ENCODE assay signal across 9 cellular contexts in genomic region chr15:78830514-78831228, GRCh38. TPM values are rescaled to one million over a fixed set of nuclear protein-coding genes. Genes with fewer than 3 reads are reported as not detected.
DNase-seq lines count a peak whose midpoint lies in the region; ATAC-seq and TF ChIP-seq lines count a peak whose summit lies in the region.
"Had no signal": no experiment of that assay in that cellular context is flagged by ENCODE, and none has a peak within 500 bp of the region (broad histone marks: within the 10 kb centered on the region; RNA-seq: fewer than 3 reads in every experiment).

No MANE protein-coding gene starts in this region.

- no peak overlapping the region for H3K27ac ChIP-seq in Peyer's patch
- H3K27ac ChIP-seq in neuronal stem cell (replicated peaks; ENCODE audit: low read length): no peak overlapping the region

- H3K23ac ChIP-seq in neuronal stem cell (ENCODE audit: low read depth, low read length, poor library complexity): peak overlapping the region; percentile 97

- DNase-seq in GM06990 (ENCODE audit: extremely low read depth, insufficient read length): peak; percentile 30
- DNase-seq in Peyer's patch: no peak
- no peak for DNase-seq in neuronal stem cell (ENCODE audit: low spot score)
- no peak for DNase-seq in GF-D8 (lab: John Stamatoyannopoulos, UW)
- DNase-seq: activated effector memory CD4-positive, alpha-beta T cell treated with anti-CD3 and anti-CD28 coated beads, Interleukin-2, amount 50 U/mL, for 16 hours; islet precursor cell had no signal

- peaks cover 2% of the 10 kb centered on the region for H3K27me3 ChIP-seq in GM06990 (replicated peaks; ENCODE audit: control insufficient read depth, insufficient read depth, low read length)
- H3K27me3 ChIP-seq in Peyer's patch: no peaks in the 10 kb centered on the region
- no peaks in the 10 kb centered on the region for H3K27me3 ChIP-seq in neuronal stem cell (ENCODE audit: control insufficient read depth in 3 of 3, insufficient read depth in 3 of 3, low read depth in 1 of 3, low read length in 3 of 3)

- peak overlapping the region; percentile 85 for H4K91ac ChIP-seq in neuronal stem cell (ENCODE audit: low read depth, low read length, poor library complexity)

- H4K8ac ChIP-seq in neuronal stem cell (ENCODE audit: low read depth, low read length): no peak overlapping the region

- peak overlapping the region; percentile 37 for H3K4me3 Mint-ChIP-seq in dendritic cell treated with granulocyte-macrophage colony-stimulating factor and Interleukin-4, amounts not matched to agents 40 ng/mL and 50 ng/mL, for 4 days

- no CpG with 5 or more reads among the region's 52 CpGs for WGBS in neuronal stem cell (ENCODE audit: extremely low coverage in 2 of 2, insufficient read length in 2 of 2, insufficient replicate concordance in 1 of 2), 2 donors

- no peak overlapping the region for H2BK5ac ChIP-seq in neuronal stem cell (ENCODE audit: low read length)

- H3K27ac Mint-ChIP-seq in dendritic cell treated with granulocyte-macrophage colony-stimulating factor and Interleukin-4, amounts not matched to agents 40 ng/mL and 50 ng/mL, for 4 days: no peak overlapping the region

- H3K14ac ChIP-seq in neuronal stem cell (ENCODE audit: low read length): no peak overlapping the region

- H3K9me3 Mint-ChIP-seq in dendritic cell treated with granulocyte-macrophage colony-stimulating factor and Interleukin-4, amounts not matched to agents 40 ng/mL and 50 ng/mL, for 4 days: no peaks in the 10 kb centered on the region

- no peaks in the 10 kb centered on the region for H3K9me3 ChIP-seq in Peyer's patch
- peaks cover 0 to 1% of the 10 kb centered on the region in 2 donors for H3K9me3 ChIP-seq in neuronal stem cell (replicated peaks in 1 of 2; ENCODE audit: control insufficient read depth in 2 of 2, insufficient read depth in 1 of 2, low read depth in 1 of 2, low read length in 2 of 2)

- H3K4me1 ChIP-seq in Peyer's patch (no peaks in the 10 kb centered on the region), neuronal stem cell (ENCODE audit: control insufficient read depth in 2 of 2, insufficient read depth in 1 of 2, low read depth in 1 of 2, low read length in 2 of 2) (peaks cover 0 to 2% of the 10 kb centered on the region in 2 donors)

- H3K4me2 ChIP-seq in neuronal stem cell (ENCODE audit: insufficient read depth, low read length, poor library complexity, severe bottlenecking): no peak overlapping the region

- no peak overlapping the region for H2BK12ac ChIP-seq in neuronal stem cell (ENCODE audit: low read length)

- no peak overlapping the region for H2AFZ ChIP-seq in neuronal stem cell (ENCODE audit: low read length)

- ATAC-seq in GM21390 (IDR thresholded peaks at IDR 0.05; ENCODE audit: unreplicated experiment) (no peak), GM18498 (IDR thresholded peaks at IDR 0.05; ENCODE audit: unreplicated experiment) (no peak)

- peaks cover 27% of the 10 kb centered on the region for H3K27me3 Mint-ChIP-seq in dendritic cell treated with granulocyte-macrophage colony-stimulating factor and Interleukin-4, amounts not matched to agents 40 ng/mL and 50 ng/mL, for 4 days

- no peak for TF ChIP-seq CTCF in GM06990 (IDR thresholded peaks at IDR 0.05; ENCODE audit: insufficient read depth, low read length, poor library complexity, severe bottlenecking)
- TF ChIP-seq CTCF in Peyer's patch (IDR thresholded peaks at IDR 0.05): no peak

- no peak overlapping the region for H2AK5ac ChIP-seq in neuronal stem cell (ENCODE audit: low read depth, low read length)

- no peak overlapping the region for H2BK15ac ChIP-seq in neuronal stem cell (ENCODE audit: low read length)

- H3K79me1 ChIP-seq in neuronal stem cell (ENCODE audit: low read depth, low read length): no peaks in the 10 kb centered on the region

- H3K4ac ChIP-seq in neuronal stem cell (ENCODE audit: low read length): no peak overlapping the region

- H3K18ac ChIP-seq in neuronal stem cell (ENCODE audit: low read length): peak overlapping the region; percentile 48

- intact Hi-C loops in dendritic cell treated with granulocyte-macrophage colony-stimulating factor and Interleukin-4, amounts not matched to agents 40 ng/mL and 50 ng/mL, for 4 days (cut with micrococcal nuclease): no loop called here

- peak overlapping the region; percentile 4 for H3K9ac ChIP-seq in neuronal stem cell (ENCODE audit: low read depth, low read length, poor library complexity)

- H3K4me3 ChIP-seq in GM06990 (replicated peaks; ENCODE audit: low read depth, low read length): no peak overlapping the region
- peak overlapping the region in 3 of 4 donors; percentile 5 to 32 (median 24) for H3K4me3 ChIP-seq in Peyer's patch
- H3K4me3 ChIP-seq in neuronal stem cell (ENCODE audit: low read length in 2 of 2): no peak overlapping the region

- no peak for TF ChIP-seq POLR2A in Peyer's patch (IDR thresholded peaks at IDR 0.05)

- H3K36me3 ChIP-seq in GM06990 (ENCODE audit: control insufficient read depth, insufficient read depth, low read length): no peaks in the 10 kb centered on the region
- no peaks in the 10 kb centered on the region for H3K36me3 ChIP-seq in Peyer's patch
- no peaks in the 10 kb centered on the region for H3K36me3 ChIP-seq in neuronal stem cell (replicated peaks in 1 of 2; ENCODE audit: control insufficient read depth in 2 of 2, insufficient read depth in 2 of 2, low read length in 2 of 2)

- no peak overlapping the region for H2BK120ac ChIP-seq in neuronal stem cell (ENCODE audit: low read depth, low read length)

- H3K4me1 Mint-ChIP-seq in dendritic cell treated with granulocyte-macrophage colony-stimulating factor and Interleukin-4, amounts not matched to agents 40 ng/mL and 50 ng/mL, for 4 days (ENCODE audit: low read depth): peaks cover 21% of the 10 kb centered on the region

- H3K36me3 Mint-ChIP-seq in dendritic cell treated with granulocyte-macrophage colony-stimulating factor and Interleukin-4, amounts not matched to agents 40 ng/mL and 50 ng/mL, for 4 days (ENCODE audit: low read depth): no peaks in the 10 kb centered on the region

RNA-seq across cellular contexts. Expression of gene ADAMTS7, which starts 19.4 kb away (rescaled TPM):
- 10 to 100 TPM in 1 of 4 donors, 1 to 10 TPM in 2, under 1 TPM in 1; 0.18 to 24.8 (median 2.0) TPM for total RNA-seq in Peyer's patch
- polyA plus RNA-seq in neuronal stem cell (2013, experiment 1 of 2): 36.9 TPM
- polyA plus RNA-seq in neuronal stem cell (2013, experiment 2 of 2): 37.0 TPM

RNA-seq across cellular contexts. Expression of gene MORF4L1, which starts 42.0 kb away (rescaled TPM):
- total RNA-seq in Peyer's patch: 100 to 1,000 TPM in 3 of 4 donors, 10 to 100 TPM in 1; 90.8 to 271 (median 139) TPM
- 744 TPM for polyA plus RNA-seq in neuronal stem cell (2013, experiment 1 of 2)
- 748 TPM for polyA plus RNA-seq in neuronal stem cell (2013, experiment 2 of 2)

Comparison
In these comparisons a context has a peak if more than half of its experiments do, and no peak if none do; other contexts are left out.
1. H3K4me3 ChIP-seq: peak in Peyer's patch (3 of 4); none in GM06990 (single experiment) and neuronal stem cell (0 of 2).